ENCODE assay signal across 11 cellular contexts in genomic region chr17:39643271-39643670, GRCh38. TPM values are rescaled to one million over a fixed set of nuclear protein-coding genes. Genes with fewer than 3 reads are reported as not detected.
DNase-seq lines count a peak whose midpoint lies in the region; ATAC-seq and TF ChIP-seq lines count a peak whose summit lies in the region.
"Had no signal": no experiment of that assay in that cellular context is flagged by ENCODE, and none has a peak within 500 bp of the region (broad histone marks: within the 10 kb centered on the region; RNA-seq: fewer than 3 reads in every experiment).

No MANE protein-coding gene starts in this region.

- H3K79me1 ChIP-seq in trophoblast cell (ENCODE audit: low read length), result no peaks in the 10 kb centered on the region

- H3K4me1 ChIP-seq in BLaER1 treated with 17β-estradiol and CSF1 and Interleukin-3, amounts not matched to agents 10 nM and 100 nM, result peaks cover 51 to 87% (median 64%) of the 10 kb centered on the region in 10 experiments
- H3K4me1 ChIP-seq in left lung (peaks cover 27 to 76% of the 10 kb centered on the region in 2 donors), trophoblast cell (ENCODE audit: control insufficient read depth in 1 of 2, insufficient read depth in 2 of 2, low read length in 2 of 2) (peaks cover 16% of the 10 kb centered on the region in 2 experiments)

- H3K27ac Mint-ChIP-seq in activated T-helper 17 cell treated with anti-CD3 and anti-CD28 coated beads, Interleukin-2, amount 50 U/mL, for 72 hours, result peak overlapping the region; percentile 53

- no peak overlapping the region for H4K8ac ChIP-seq in trophoblast cell (ENCODE audit: low read depth, low read length)

- H3K4me3 ChIP-seq in BLaER1 treated with 17β-estradiol and CSF1 and Interleukin-3, amounts not matched to agents 10 nM and 100 nM, result no peak overlapping the region; a peak in 1 of 20 replicates
- H3K4me3 ChIP-seq in left lung (no peak overlapping the region), trophoblast cell (ENCODE audit: low read depth, low read length) (no peak overlapping the region)
- H3K4me3 ChIP-seq: stomach had no signal

- no peak overlapping the region for H3K4ac ChIP-seq in trophoblast cell (ENCODE audit: low read depth, low read length)

- no peaks in the 10 kb centered on the region for H3K9me3 Mint-ChIP-seq in activated T-helper 17 cell treated with anti-CD3 and anti-CD28 coated beads, Interleukin-2, amount 50 U/mL, for 72 hours

- no peak overlapping the region for H3K23ac ChIP-seq in trophoblast cell (ENCODE audit: low read length)

- H4K12ac ChIP-seq in trophoblast cell (ENCODE audit: low read depth, low read length), result no peak overlapping the region

- TF ChIP-seq CTCF in left lung (IDR thresholded peaks at IDR 0.05), result no peak

- no peaks in the 10 kb centered on the region for H3K27me3 ChIP-seq in BLaER1 treated with 17β-estradiol and CSF1 and Interleukin-3, amounts not matched to agents 10 nM and 100 nM
- no peaks in the 10 kb centered on the region for H3K27me3 ChIP-seq in left lung
- no peaks in the 10 kb centered on the region for H3K27me3 ChIP-seq in trophoblast cell (ENCODE audit: insufficient read depth, low read length)
- H3K27me3 ChIP-seq: stomach had no signal

- H3K4me1 Mint-ChIP-seq in activated T-helper 17 cell treated with anti-CD3 and anti-CD28 coated beads, Interleukin-2, amount 50 U/mL, for 72 hours, result peaks cover 28% of the 10 kb centered on the region

- peaks cover 0 to 22% (median 8%) of the 10 kb centered on the region in 11 experiments; a peak in 9 of 22 replicates for H3K36me3 ChIP-seq in BLaER1 treated with 17β-estradiol and CSF1 and Interleukin-3, amounts not matched to agents 10 nM and 100 nM
- H3K36me3 ChIP-seq in left lung (no peaks in the 10 kb centered on the region), trophoblast cell (ENCODE audit: control insufficient read depth in 1 of 2, insufficient read depth in 2 of 2, low read length in 2 of 2) (no peaks in the 10 kb centered on the region)

- DNase-seq in H4 (ENCODE audit: low spot score) (peak; percentile 36), left lung (no peak), GM19238 (ENCODE audit: insufficient read length, low spot score) (no peak), trophoblast cell (no peak)
- DNase-seq: NCI-H1417, NCI-H510A treated with DMSO at 0.1 percent for 48 hours, stomach had no signal

- peaks cover 64 to 100% (median 97%) of the 10 kb centered on the region in 11 experiments for H4K20me1 ChIP-seq in BLaER1 treated with 17β-estradiol and CSF1 and Interleukin-3, amounts not matched to agents 10 nM and 100 nM

- H3K18ac ChIP-seq in trophoblast cell (ENCODE audit: low read length), result no peak overlapping the region

- H4K91ac ChIP-seq in trophoblast cell (ENCODE audit: low read depth, low read length), result no peak overlapping the region

- no peak overlapping the region for H3K14ac ChIP-seq in trophoblast cell (ENCODE audit: low read length)

- no peak overlapping the region for H2BK120ac ChIP-seq in trophoblast cell (ENCODE audit: insufficient read depth, low read length, poor library complexity)

- intact Hi-C loops in left lung (cut with DNase I), result no loop called here

- no peaks in the 10 kb centered on the region for H3K27me3 Mint-ChIP-seq in activated T-helper 17 cell treated with anti-CD3 and anti-CD28 coated beads, Interleukin-2, amount 50 U/mL, for 72 hours

- H3K36me3 Mint-ChIP-seq in activated T-helper 17 cell treated with anti-CD3 and anti-CD28 coated beads, Interleukin-2, amount 50 U/mL, for 72 hours (ENCODE audit: low read depth), result no peaks in the 10 kb centered on the region

- H3K79me2 ChIP-seq in trophoblast cell (ENCODE audit: control insufficient read depth, insufficient read depth, low read length, poor library complexity), result no peaks in the 10 kb centered on the region

- WGBS in trophoblast cell (ENCODE audit: extremely low coverage, insufficient coverage, insufficient read length), result no CpG with 5 or more reads among the region's 4 CpGs

- H3K27ac ChIP-seq in BLaER1 treated with 17β-estradiol and CSF1 and Interleukin-3, amounts not matched to agents 10 nM and 100 nM, result no peak overlapping the region; a peak in 1 of 22 replicates
- H3K27ac ChIP-seq in left lung (peak overlapping the region in 1 of 2 donors; percentile 1), trophoblast cell (ENCODE audit: low read depth, low read length) (no peak overlapping the region)
- H3K27ac ChIP-seq: stomach had no signal

- no peak overlapping the region for H2AFZ ChIP-seq in trophoblast cell (ENCODE audit: insufficient read depth, low read length, poor library complexity)

- H3K4me2 ChIP-seq in BLaER1 treated with 17β-estradiol and CSF1 and Interleukin-3, amounts not matched to agents 10 nM and 100 nM, result peak overlapping the region in 9 of 11 experiments; percentile 20 to 99 (median 94); a peak in 16 of 22 replicates
- no peak overlapping the region for H3K4me2 ChIP-seq in trophoblast cell (ENCODE audit: low read length)

- H2BK12ac ChIP-seq in trophoblast cell (ENCODE audit: low read length), result no peak overlapping the region

- H2BK5ac ChIP-seq in trophoblast cell (ENCODE audit: low read depth, low read length, poor library complexity), result no peak overlapping the region

- H3K9ac ChIP-seq in BLaER1 treated with 17β-estradiol and CSF1 and Interleukin-3, amounts not matched to agents 10 nM and 100 nM, result peak overlapping the region in 2 of 11 experiments; percentile 4 to 10; a peak in 2 of 22 replicates
- H3K9ac ChIP-seq in trophoblast cell (ENCODE audit: low read length), result no peak overlapping the region

- no peak overlapping the region for H3K4me3 Mint-ChIP-seq in activated T-helper 17 cell treated with anti-CD3 and anti-CD28 coated beads, Interleukin-2, amount 50 U/mL, for 72 hours

- H3K9me3 ChIP-seq in BLaER1 treated with 17β-estradiol and CSF1 and Interleukin-3, amounts not matched to agents 10 nM and 100 nM (replicated peaks in 1 of 11), result no peaks in the 10 kb centered on the region
- H3K9me3 ChIP-seq in left lung (no peaks in the 10 kb centered on the region), trophoblast cell (ENCODE audit: insufficient read depth, low read depth, low read length) (no peaks in the 10 kb centered on the region)
- H3K9me3 ChIP-seq: stomach had no signal

- ATAC-seq in activated T-helper 17 cell treated with anti-CD3 and anti-CD28 coated beads, Interleukin-2, amount 50 U/mL, for 72 hours (replicated peaks), result peak; percentile 45
- peak; percentile 12 for ATAC-seq in left lung
- ATAC-seq in GM18907 (IDR thresholded peaks at IDR 0.05; ENCODE audit: unreplicated experiment), result no peak

- no peak overlapping the region for H2AK5ac ChIP-seq in trophoblast cell (ENCODE audit: low read length)

RNA-seq across cellular contexts. Expression of gene STARD3, which starts 6.3 kb away (rescaled TPM):
- 20.7 and 22.9 TPM in 2 replicates for total RNA-seq in H4 (2014; rRNA removed; shearing (Covaris generic))
- total RNA-seq in activated T-helper 17 cell treated with anti-CD3 and anti-CD28 coated beads, Interleukin-2, amount 50 U/mL, for 72 hours, result 10 to 100 TPM; 59.8 to 76.0 TPM
- 10 to 100 TPM; 57.2 to 66.1 TPM for total RNA-seq in left lung
- 51.9 and 53.4 TPM in 2 replicates for polyA plus RNA-seq in trophoblast cell (2013)

RNA-seq across cellular contexts. Expression of gene PPP1R1B, which starts 16.5 kb away (rescaled TPM):
- not detected in 2 replicates for total RNA-seq in H4 (2014; rRNA removed; shearing (Covaris generic))
- total RNA-seq in activated T-helper 17 cell treated with anti-CD3 and anti-CD28 coated beads, Interleukin-2, amount 50 U/mL, for 72 hours, result not detected
- 10 to 100 TPM; 10.6 to 29.7 TPM for total RNA-seq in left lung
- polyA plus RNA-seq in trophoblast cell (2013), result 0.07 and 0.12 TPM in 2 replicates
- total RNA-seq: dermis microvascular lymphatic vessel endothelial cell had no signal

RNA-seq across cellular contexts. Expression of gene TCAP, which starts 21.9 kb away (rescaled TPM):
- total RNA-seq in H4 (2014; rRNA removed; shearing (Covaris generic)), result 0.81 TPM in 1 of 2 replicates, not detected in the other
- 1 to 10 TPM; 2.0 to 2.5 TPM for total RNA-seq in activated T-helper 17 cell treated with anti-CD3 and anti-CD28 coated beads, Interleukin-2, amount 50 U/mL, for 72 hours
- total RNA-seq in left lung, result 1 to 10 TPM; 2.0 to 2.6 TPM
- 0.15 and 0.19 TPM in 2 replicates for polyA plus RNA-seq in trophoblast cell (2013)

RNA-seq across cellular contexts. Expression of gene PNMT, which starts 25.0 kb away (rescaled TPM):
- total RNA-seq in H4 (2014; rRNA removed; shearing (Covaris generic)), result not detected in 2 replicates
- total RNA-seq in activated T-helper 17 cell treated with anti-CD3 and anti-CD28 coated beads, Interleukin-2, amount 50 U/mL, for 72 hours, result not detected
- under 1 TPM; 0.38 to 0.58 TPM for total RNA-seq in left lung
- 0.05 and 0.07 TPM in 2 replicates for polyA plus RNA-seq in trophoblast cell (2013)

RNA-seq across cellular contexts. Expression of gene NEUROD2, which starts 35.6 kb away (rescaled TPM):
- total RNA-seq in H4 (2014; rRNA removed; shearing (Covaris generic)), result 0.02 TPM in 1 of 2 replicates, not detected in the other
- not detected for total RNA-seq in activated T-helper 17 cell treated with anti-CD3 and anti-CD28 coated beads, Interleukin-2, amount 50 U/mL, for 72 hours
- total RNA-seq in left lung, result not detected
- polyA plus RNA-seq in trophoblast cell (2013), result not detected in 2 replicates
- total RNA-seq: dermis microvascular lymphatic vessel endothelial cell, stomach had no signal

Comparison
In these comparisons a context has a peak if more than half of its experiments do, and no peak if none do; other contexts are left out.
1. RNA of gene PPP1R1B, which starts 16.5 kb away (total RNA-seq): 10.6 to 29.7 TPM in left lung; not detected in activated T-helper 17 cell treated with anti-CD3 and anti-CD28 coated beads, Interleukin-2, amount 50 U/mL, for 72 hours and not detected in H4; every median in the first group is over 10 times any median in the second.